Comparison of ENCODE assay signal across 15 cellular contexts in the genomic region with DNA sequence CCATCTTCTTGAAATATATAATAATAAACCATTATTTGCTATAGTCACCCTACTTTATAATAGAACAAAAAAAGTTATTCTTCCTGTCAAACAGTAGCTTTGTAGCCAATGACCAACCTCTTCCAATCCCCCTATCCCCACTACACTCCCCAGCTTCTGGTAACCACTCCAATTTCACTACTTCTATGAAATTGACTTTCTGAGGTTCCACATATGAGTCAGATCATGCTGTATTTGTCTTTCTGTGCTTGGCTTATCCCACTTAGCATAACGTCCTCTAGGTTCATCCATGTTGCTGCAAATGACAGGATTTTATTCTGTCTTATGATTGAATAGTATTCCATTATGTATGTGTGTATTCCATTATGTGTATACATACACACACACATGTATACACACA.
DNase-seq lines count a peak whose midpoint lies in the region; ATAC-seq and TF ChIP-seq lines count a peak whose summit lies in the region.
"Had no signal": no experiment of that assay in that cellular context is flagged by ENCODE, and none has a peak within 500 bp of the region (broad histone marks: within the 10 kb centered on the region; RNA-seq: fewer than 3 reads in every experiment).

No MANE protein-coding gene starts in this region.

- H3K79me2 ChIP-seq in neural progenitor cell (ENCODE audit: low read depth) = no peaks in the 10 kb centered on the region

- H3K27ac ChIP-seq in neural progenitor cell (no peak overlapping the region), foreskin keratinocyte (no peak overlapping the region)
- H3K27ac ChIP-seq: BLaER1 had no signal

- H3F3A ChIP-seq in neural progenitor cell (ENCODE audit: low read depth) = no peaks in the 10 kb centered on the region

- H3K4me2 ChIP-seq in neural progenitor cell = no peak overlapping the region
- H3K4me2 ChIP-seq: BLaER1 had no signal

- ATAC-seq in GM18511 (IDR thresholded peaks at IDR 0.05; ENCODE audit: unreplicated experiment) (peak; percentile 69), GM18907 (IDR thresholded peaks at IDR 0.05; ENCODE audit: unreplicated experiment) (peak; percentile 64), HG02763 (IDR thresholded peaks at IDR 0.05; ENCODE audit: unreplicated experiment) (peak; percentile 50), HG03442 (IDR thresholded peaks at IDR 0.05; ENCODE audit: unreplicated experiment) (peak; percentile 80), left colon (no peak), foreskin keratinocyte (no peak)
- ATAC-seq: K562 had no signal

- no peak overlapping the region for H3K4me3 ChIP-seq in neural progenitor cell
- H3K4me3 ChIP-seq: BLaER1, K562 had no signal

- no peaks in the 10 kb centered on the region for H3K4me1 ChIP-seq in neural progenitor cell
- H3K4me1 ChIP-seq in foreskin keratinocyte = no peaks in the 10 kb centered on the region

- H3K27me3 ChIP-seq in neural progenitor cell (no peaks in the 10 kb centered on the region), foreskin keratinocyte (no peaks in the 10 kb centered on the region)
- H3K27me3 ChIP-seq: BLaER1 had no signal

- TF ChIP-seq CTCF in neural progenitor cell (IDR thresholded peaks at IDR 0.05) (no peak), foreskin keratinocyte (conservative IDR thresholded peaks at IDR 0.05) (no peak)

- H2AFZ ChIP-seq in neural progenitor cell (replicated peaks) = no peak overlapping the region

- H3K9me3 ChIP-seq in neural progenitor cell (ENCODE audit: low read depth) = no peaks in the 10 kb centered on the region
- H3K9me3 ChIP-seq: BLaER1 had no signal

- no peaks in the 10 kb centered on the region for H3K4me1 Mint-ChIP-seq in neural progenitor cell
- H3K4me1 Mint-ChIP-seq: CD14-positive monocyte; CD4-positive, alpha-beta memory T cell had no signal

- no peak overlapping the region for H3K27ac Mint-ChIP-seq in neural progenitor cell
- H3K27ac Mint-ChIP-seq: CD14-positive monocyte; CD4-positive, alpha-beta memory T cell; H9 had no signal

- no peaks in the 10 kb centered on the region for H3K9me3 Mint-ChIP-seq in neural progenitor cell

- no peaks in the 10 kb centered on the region for H3K36me3 ChIP-seq in neural progenitor cell
- H3K36me3 ChIP-seq: BLaER1 had no signal

- no peaks in the 10 kb centered on the region for H4K20me1 ChIP-seq in neural progenitor cell (ENCODE audit: low read depth)
- H4K20me1 ChIP-seq: BLaER1 had no signal

- no peak overlapping the region for H3K4me3 Mint-ChIP-seq in neural progenitor cell
- H3K4me3 Mint-ChIP-seq: CD14-positive monocyte; CD4-positive, alpha-beta memory T cell; H9 had no signal

- peaks cover 2% of the 10 kb centered on the region for H3K27me3 Mint-ChIP-seq in neural progenitor cell (ENCODE audit: insufficient read depth, low read depth)
- H3K27me3 Mint-ChIP-seq: CD4-positive, alpha-beta memory T cell had no signal

- no peak for DNase-seq in stimulated activated CD4-positive, alpha-beta T cell treated with anti-CD3 and anti-CD28 coated beads, Interleukin-12 subunit alpha, Interleukin-12 subunit beta, amount 100 ng/mL, for 4 hours
- no peak for DNase-seq in neural progenitor cell (ENCODE audit: low spot score)
- no peak for DNase-seq in left colon
- no peak for DNase-seq in foreskin keratinocyte
- DNase-seq: 8988T; CD4-positive, alpha-beta memory T cell; H9; IMR-90 had no signal

- intact Hi-C loops in left colon (cut with DNase I, micrococcal nuclease) = no loop called here

- H3K36me3 Mint-ChIP-seq in neural progenitor cell = no peaks in the 10 kb centered on the region
- H3K36me3 Mint-ChIP-seq: CD14-positive monocyte; CD4-positive, alpha-beta memory T cell had no signal

- no peak overlapping the region for H3K9ac ChIP-seq in neural progenitor cell
- H3K9ac ChIP-seq: BLaER1 had no signal

Comparison
In these comparisons a context has a peak if more than half of its experiments do, and no peak if none do; other contexts are left out.
1. ATAC-seq: peak in GM18511 (single experiment), GM18907 (single experiment), HG02763 (single experiment) and HG03442 (single experiment); none in left colon (single experiment) and foreskin keratinocyte (single experiment).